In the genomic region with DNA sequence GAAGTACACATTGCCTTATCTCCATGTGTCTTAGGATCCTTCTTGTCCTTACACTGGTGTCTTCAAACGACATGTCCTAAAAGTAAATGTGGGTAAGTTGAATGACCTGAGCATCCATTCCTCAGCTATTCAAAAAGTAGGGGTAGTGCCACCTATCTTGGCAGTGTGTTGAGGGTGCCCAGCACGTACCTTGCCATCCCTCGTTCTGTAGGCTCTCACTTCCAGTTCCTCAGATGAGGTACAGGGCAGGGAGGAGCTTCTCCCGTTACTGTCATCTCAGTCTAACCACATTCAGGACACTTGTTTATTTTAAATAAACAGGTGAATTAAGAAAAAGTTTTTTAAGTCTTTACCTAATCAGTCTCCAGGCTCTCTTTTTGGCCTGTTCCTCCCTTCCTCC, we compare ENCODE assay signal across 36 cellular contexts. TPM values are rescaled to one million over a fixed set of nuclear protein-coding genes. Genes with fewer than 3 reads are reported as not detected.
"Had no signal": no experiment of that assay in that cellular context is flagged by ENCODE, and none has a peak within 500 bp of the region (broad histone marks: within the 10 kb centered on the region; RNA-seq: fewer than 3 reads in every experiment).

No MANE protein-coding gene starts in this region.

- H3K9me3 Mint-ChIP-seq: activated B cell treated with CpG ODN at 0.5 μM for 24 hours; activated CD4-positive, alpha-beta memory T cell treated with anti-CD3 and anti-CD28 coated beads for 36 hours; activated CD4-positive, alpha-beta T cell treated with anti-CD3 and anti-CD28 coated beads, Interleukin-2, amount 10 ng/mL, durations not matched to agents 24 days and 14 days; activated CD8-positive, alpha-beta T cell treated with anti-CD3 and anti-CD28 coated beads for 36 hours; activated naive CD4-positive, alpha-beta T cell treated with anti-CD3 and anti-CD28 coated beads for 36 hours; activated naive CD8-positive, alpha-beta T cell treated with anti-CD3 and anti-CD28 coated beads, Interleukin-2, amount 10 ng/mL, durations not matched to agents 7 days and 5 days; activated naive CD8-positive, alpha-beta T cell treated with anti-CD3 and anti-CD28 coated beads, Interleukin-2, amount 50 U/mL, for 24 hours; activated T-cell treated with anti-CD3 and anti-CD28 coated beads, Interleukin-2, amount 50 U/mL, for 4 hours; activated T-cell treated with anti-CD3 and anti-CD28 coated beads, Interleukin-2, amount 50 U/mL, for 72 hours; activated T-helper 1 cell treated with anti-CD3 and anti-CD28 coated beads, Interleukin-12 subunit alpha, Interleukin-12 subunit beta, Interleukin-2, Interleukin-4 antibody, amounts not matched to agents 30 ng/mL and 10 ng/mL and 1 ng/mL, durations not matched to agents 14 hours and 24 hours and 36 hours; activated T-helper 17 cell treated with anti-CD3 and anti-CD28 coated beads, Interleukin-2, amount 50 U/mL, for 72 hours; brain; central memory CD8-positive, alpha-beta T cell; T-helper 1 cell treated with Interleukin-12 subunit alpha and Interleukin-12 subunit beta and Interleukin-4 antibody, amounts not matched to agents 30 μg/mL and 1 μg/mL, for 36 hours; T-helper 2 cell treated with Interferon-gamma antibody and Interleukin-4, amounts not matched to agents 5 μg/mL and 100 μg/mL, for 36 hours had no signal

- H3K4me1 ChIP-seq: ascending aorta had no signal

- H3K27me3 Mint-ChIP-seq: activated B cell treated with CpG ODN at 0.5 μM for 24 hours; activated CD4-positive, alpha-beta memory T cell treated with anti-CD3 and anti-CD28 coated beads for 36 hours; activated CD4-positive, alpha-beta T cell treated with anti-CD3 and anti-CD28 coated beads, Interleukin-2, amount 10 ng/mL, durations not matched to agents 24 days and 14 days; activated CD8-positive, alpha-beta T cell treated with anti-CD3 and anti-CD28 coated beads for 36 hours; activated naive CD8-positive, alpha-beta T cell; activated naive CD8-positive, alpha-beta T cell treated with anti-CD3 and anti-CD28 coated beads, Interleukin-2, amount 10 ng/mL, durations not matched to agents 7 days and 5 days; activated naive CD8-positive, alpha-beta T cell treated with anti-CD3 and anti-CD28 coated beads, Interleukin-2, amount 50 U/mL, for 24 hours; activated T-helper 17 cell treated with anti-CD3 and anti-CD28 coated beads, Interleukin-2, amount 50 U/mL, for 72 hours; central memory CD8-positive, alpha-beta T cell had no signal

- H3K27me3 ChIP-seq: ascending aorta, cardiac muscle cell had no signal

- H3K4me1 Mint-ChIP-seq: activated CD4-positive, alpha-beta T cell treated with anti-CD3 and anti-CD28 coated beads, Interleukin-2, amount 10 ng/mL, durations not matched to agents 24 days and 14 days; activated naive CD8-positive, alpha-beta T cell treated with anti-CD3 and anti-CD28 coated beads, Interleukin-2, amount 50 U/mL, for 24 hours; brain had no signal

- H3K27ac ChIP-seq: ascending aorta, cardiac muscle cell, VCaP had no signal

- H3K4me3 Mint-ChIP-seq: activated B cell treated with CpG ODN at 0.5 μM for 24 hours; activated CD4-positive, alpha-beta memory T cell treated with anti-CD3 and anti-CD28 coated beads for 36 hours; activated CD4-positive, alpha-beta T cell treated with anti-CD3 and anti-CD28 coated beads, Interleukin-2, amount 10 ng/mL, durations not matched to agents 24 days and 14 days; activated CD8-positive, alpha-beta T cell treated with anti-CD3 and anti-CD28 coated beads for 36 hours; activated naive CD4-positive, alpha-beta T cell treated with anti-CD3 and anti-CD28 coated beads for 36 hours; activated naive CD8-positive, alpha-beta T cell; activated naive CD8-positive, alpha-beta T cell treated with anti-CD3 and anti-CD28 coated beads, Interleukin-2, amount 10 ng/mL, durations not matched to agents 7 days and 5 days; activated naive CD8-positive, alpha-beta T cell treated with anti-CD3 and anti-CD28 coated beads, Interleukin-2, amount 50 U/mL, for 24 hours; activated T-cell treated with anti-CD3 and anti-CD28 coated beads, Interleukin-2, amount 50 U/mL, for 4 hours; activated T-cell treated with anti-CD3 and anti-CD28 coated beads, Interleukin-2, amount 50 U/mL, for 72 hours; activated T-helper 1 cell treated with anti-CD3 and anti-CD28 coated beads, Interleukin-12 subunit alpha, Interleukin-12 subunit beta, Interleukin-2, Interleukin-4 antibody, amounts not matched to agents 30 ng/mL and 10 ng/mL and 1 ng/mL, durations not matched to agents 14 hours and 24 hours and 36 hours; activated T-helper 17 cell treated with anti-CD3 and anti-CD28 coated beads, Interleukin-2, amount 50 U/mL, for 72 hours; brain; central memory CD8-positive, alpha-beta T cell; T-helper 1 cell treated with Interleukin-12 subunit alpha and Interleukin-12 subunit beta and Interleukin-4 antibody, amounts not matched to agents 30 μg/mL and 1 μg/mL, for 36 hours; T-helper 2 cell treated with Interferon-gamma antibody and Interleukin-4, amounts not matched to agents 5 μg/mL and 100 μg/mL, for 36 hours had no signal

- ATAC-seq: activated CD8-positive, alpha-beta T cell treated with anti-CD3 and anti-CD28 coated beads for 36 hours; activated naive CD8-positive, alpha-beta T cell treated with anti-CD3 and anti-CD28 coated beads, Interleukin-2, amount 50 U/mL, for 24 hours; activated T-cell treated with anti-CD3 and anti-CD28 coated beads, Interleukin-2, amount 50 U/mL, for 4 hours; activated T-cell treated with anti-CD3 and anti-CD28 coated beads, Interleukin-2, amount 50 U/mL, for 72 hours; activated T-helper 17 cell treated with anti-CD3 and anti-CD28 coated beads, Interleukin-2, amount 50 U/mL, for 72 hours had no signal

- H3K27ac Mint-ChIP-seq: activated B cell treated with CpG ODN at 0.5 μM for 24 hours; activated CD4-positive, alpha-beta memory T cell treated with anti-CD3 and anti-CD28 coated beads for 36 hours; activated CD4-positive, alpha-beta T cell treated with anti-CD3 and anti-CD28 coated beads, Interleukin-2, amount 10 ng/mL, durations not matched to agents 24 days and 14 days; activated CD8-positive, alpha-beta T cell treated with anti-CD3 and anti-CD28 coated beads for 36 hours; activated naive CD4-positive, alpha-beta T cell treated with anti-CD3 and anti-CD28 coated beads for 36 hours; activated naive CD8-positive, alpha-beta T cell; activated naive CD8-positive, alpha-beta T cell treated with anti-CD3 and anti-CD28 coated beads, Interleukin-2, amount 10 ng/mL, durations not matched to agents 7 days and 5 days; activated naive CD8-positive, alpha-beta T cell treated with anti-CD3 and anti-CD28 coated beads, Interleukin-2, amount 50 U/mL, for 24 hours; activated T-helper 1 cell treated with anti-CD3 and anti-CD28 coated beads, Interleukin-12 subunit alpha, Interleukin-12 subunit beta, Interleukin-2, Interleukin-4 antibody, amounts not matched to agents 30 ng/mL and 10 ng/mL and 1 ng/mL, durations not matched to agents 14 hours and 24 hours and 36 hours; brain; T-helper 1 cell treated with Interleukin-12 subunit alpha and Interleukin-12 subunit beta and Interleukin-4 antibody, amounts not matched to agents 30 μg/mL and 1 μg/mL, for 36 hours; T-helper 2 cell treated with Interferon-gamma antibody and Interleukin-4, amounts not matched to agents 5 μg/mL and 100 μg/mL, for 36 hours had no signal

- H3K9me3 ChIP-seq: ascending aorta had no signal

- H3K4me3 ChIP-seq: ascending aorta, cardiac muscle cell had no signal

- DNase-seq: activated B cell treated with CpG ODN at 0.5 μM for 24 hours; activated CD4-positive, alpha-beta memory T cell treated with anti-CD3 and anti-CD28 coated beads for 36 hours; activated CD4-positive, alpha-beta T cell treated with anti-CD3 and anti-CD28 coated beads for 4 hours; activated CD4-positive, alpha-beta T cell treated with anti-CD3 and anti-CD28 coated beads, Interleukin-2, amount 10 ng/mL, durations not matched to agents 24 days and 14 days; activated CD4-positive, alpha-beta T cell treated with anti-CD3 and anti-CD28 coated beads, Interleukin-2, amount 50 U/mL, for 4 hours; activated CD4-positive, CD25-positive, alpha-beta regulatory T cell treated with anti-CD3 and anti-CD28 coated beads, Interleukin-2, amount 50 U/mL, for 72 hours; activated CD8-positive, alpha-beta memory T cell treated with anti-CD3 and anti-CD28 coated beads, Interleukin-2, amount 50 U/mL, for 4 hours; activated CD8-positive, alpha-beta T cell treated with anti-CD3 and anti-CD28 coated beads for 36 hours; activated effector memory CD4-positive, alpha-beta T cell treated with anti-CD3 and anti-CD28 coated beads, Interleukin-2, amount 50 U/mL, for 16 hours; activated gamma-delta T cell treated with Interleukin-2 at 50 U/mL for 16 hours; activated naive CD4-positive, alpha-beta T cell; activated naive CD4-positive, alpha-beta T cell treated with anti-CD3 and anti-CD28 coated beads for 36 hours; activated naive CD4-positive, alpha-beta T cell treated with anti-CD3 and anti-CD28 coated beads, Interleukin-2, amount 50 U/mL, for 16 hours; activated naive CD8-positive, alpha-beta T cell treated with anti-CD3 and anti-CD28 coated beads, Interleukin-2, amount 10 ng/mL, durations not matched to agents 7 days and 5 days; activated naive CD8-positive, alpha-beta T cell treated with anti-CD3 and anti-CD28 coated beads, Interleukin-2, amount 50 U/mL, for 24 hours; activated T-cell treated with anti-CD3 and anti-CD28 coated beads for 4 hours; activated T-cell treated with anti-CD3 and anti-CD28 coated beads, Interleukin-2, amount 50 U/mL, for 1 hour; activated T-cell treated with anti-CD3 and anti-CD28 coated beads, Interleukin-2, amount 50 U/mL, for 4 hours; activated T-cell treated with anti-CD3 and anti-CD28 coated beads, Interleukin-2, amount 50 U/mL, for 72 hours; amygdala; anterior cingulate cortex; caudate nucleus; cerebellar nuclear complex; T-helper 1 cell; T-helper 2 cell; T-helper 9 cell had no signal

RNA-seq across cellular contexts. Expression of a gene that starts 28.7 kb away (rescaled TPM):
- total RNA-seq: activated naive CD4-positive, alpha-beta T cell treated with anti-CD3 and anti-CD28 coated beads for 36 hours had no signal
